ENCODE assay signal across 8 cellular contexts in genomic region chr14:73058923-73059311, GRCh38. TPM values are rescaled to one million over a fixed set of nuclear protein-coding genes. Genes with fewer than 3 reads are reported as not detected.
DNase-seq lines count a peak whose midpoint lies in the region; ATAC-seq and TF ChIP-seq lines count a peak whose summit lies in the region.

No MANE protein-coding gene starts in this region.

- H3K4me1 ChIP-seq in BLaER1: peaks cover 31% of the 10 kb centered on the region
- peaks cover 0 to 56% (median 19%) of the 10 kb centered on the region in 3 donors for H3K4me1 ChIP-seq in gastroesophageal sphincter

- no peaks in the 10 kb centered on the region for H3K9me3 ChIP-seq in BLaER1
- no peaks in the 10 kb centered on the region for H3K9me3 ChIP-seq in gastroesophageal sphincter

- peak; percentile 3 for ATAC-seq in GM19023 (IDR thresholded peaks at IDR 0.05; ENCODE audit: unreplicated experiment)
- ATAC-seq in HG03565 (IDR thresholded peaks at IDR 0.05; ENCODE audit: unreplicated experiment): peak; percentile 1
- ATAC-seq in gastroesophageal sphincter: peak; percentile 10
- ATAC-seq in GM19035 (IDR thresholded peaks at IDR 0.05; ENCODE audit: unreplicated experiment): no peak

- peak overlapping the region; percentile 77 for H3K4me2 ChIP-seq in BLaER1

- H3K36me3 ChIP-seq in BLaER1 (peaks cover 35% of the 10 kb centered on the region), gastroesophageal sphincter (peaks cover 0 to 11% of the 10 kb centered on the region in 2 donors)

- no peak for TF ChIP-seq EP300 in gastroesophageal sphincter (IDR thresholded peaks at IDR 0.05)

- peak; percentile 49 for DNase-seq in SW480 (ENCODE audit: low spot score)
- DNase-seq in renal cortical epithelial cell (ENCODE audit: low read depth): peak; percentile 28
- DNase-seq in activated CD4-positive, alpha-beta T cell treated with anti-CD3 and anti-CD28 coated beads, Interleukin-2, amount 50 U/mL, for 48 hours: no peak

- H4K20me1 ChIP-seq in BLaER1: peaks cover 51% of the 10 kb centered on the region

- H3K27ac ChIP-seq in BLaER1 (peak overlapping the region; percentile 95), gastroesophageal sphincter (peak overlapping the region; percentile 87 to 97 (median 94))

- H3K27me3 ChIP-seq in BLaER1 (no peaks in the 10 kb centered on the region), gastroesophageal sphincter (no peaks in the 10 kb centered on the region)

- WGBS in gastroesophageal sphincter (ENCODE audit: low coverage in 1 of 2), 2 donors: 0% methylated on average over 6 to 18 of the region's 18 CpGs

- no peak for TF ChIP-seq CTCF in gastroesophageal sphincter (IDR thresholded peaks at IDR 0.05)

- TF ChIP-seq POLR2A in gastroesophageal sphincter (IDR thresholded peaks at IDR 0.05): no peak

- H3K4me3 ChIP-seq in BLaER1 (peak overlapping the region; percentile 98), gastroesophageal sphincter (peak overlapping the region; percentile 64 to 97)

- peak overlapping the region; percentile 99 for H3K9ac ChIP-seq in BLaER1

RNA-seq across cellular contexts. Expression of gene RBM25, which starts 0.6 kb away (rescaled TPM):
- total RNA-seq in gastroesophageal sphincter (10 to 100 TPM; 18.2 to 83.9 (median 41.9) TPM), renal cortical epithelial cell (22.1 and 47.2 TPM in 2 replicates)

RNA-seq across cellular contexts. Expression of gene ZFYVE1, which starts 32.0 kb away (rescaled TPM):
- total RNA-seq in gastroesophageal sphincter: 10 to 100 TPM; 16.7 to 36.7 (median 23.8) TPM
- total RNA-seq in renal cortical epithelial cell: 8.9 and 34.1 TPM in 2 replicates

Comparison
In these comparisons a context has a peak if more than half of its experiments do, and no peak if none do; other contexts are left out.
1. DNase-seq: peak in SW480 (single experiment) and renal cortical epithelial cell (single experiment); none in activated CD4-positive, alpha-beta T cell treated with anti-CD3 and anti-CD28 coated beads, Interleukin-2, amount 50 U/mL, for 48 hours (0 of 2).